ENCODE assay signal across 1 cellular context in genomic region chr10:121754667-121755066, GRCh38.
TF ChIP-seq lines count a peak whose summit lies in the region.

No MANE protein-coding gene starts in this region.

TF ChIP-seq in GM23338, 12 proteins besides CTCF, POLR2A, EP300 and RAD21 (continued from another document):
- TF ChIP-seq, protein P1, sequence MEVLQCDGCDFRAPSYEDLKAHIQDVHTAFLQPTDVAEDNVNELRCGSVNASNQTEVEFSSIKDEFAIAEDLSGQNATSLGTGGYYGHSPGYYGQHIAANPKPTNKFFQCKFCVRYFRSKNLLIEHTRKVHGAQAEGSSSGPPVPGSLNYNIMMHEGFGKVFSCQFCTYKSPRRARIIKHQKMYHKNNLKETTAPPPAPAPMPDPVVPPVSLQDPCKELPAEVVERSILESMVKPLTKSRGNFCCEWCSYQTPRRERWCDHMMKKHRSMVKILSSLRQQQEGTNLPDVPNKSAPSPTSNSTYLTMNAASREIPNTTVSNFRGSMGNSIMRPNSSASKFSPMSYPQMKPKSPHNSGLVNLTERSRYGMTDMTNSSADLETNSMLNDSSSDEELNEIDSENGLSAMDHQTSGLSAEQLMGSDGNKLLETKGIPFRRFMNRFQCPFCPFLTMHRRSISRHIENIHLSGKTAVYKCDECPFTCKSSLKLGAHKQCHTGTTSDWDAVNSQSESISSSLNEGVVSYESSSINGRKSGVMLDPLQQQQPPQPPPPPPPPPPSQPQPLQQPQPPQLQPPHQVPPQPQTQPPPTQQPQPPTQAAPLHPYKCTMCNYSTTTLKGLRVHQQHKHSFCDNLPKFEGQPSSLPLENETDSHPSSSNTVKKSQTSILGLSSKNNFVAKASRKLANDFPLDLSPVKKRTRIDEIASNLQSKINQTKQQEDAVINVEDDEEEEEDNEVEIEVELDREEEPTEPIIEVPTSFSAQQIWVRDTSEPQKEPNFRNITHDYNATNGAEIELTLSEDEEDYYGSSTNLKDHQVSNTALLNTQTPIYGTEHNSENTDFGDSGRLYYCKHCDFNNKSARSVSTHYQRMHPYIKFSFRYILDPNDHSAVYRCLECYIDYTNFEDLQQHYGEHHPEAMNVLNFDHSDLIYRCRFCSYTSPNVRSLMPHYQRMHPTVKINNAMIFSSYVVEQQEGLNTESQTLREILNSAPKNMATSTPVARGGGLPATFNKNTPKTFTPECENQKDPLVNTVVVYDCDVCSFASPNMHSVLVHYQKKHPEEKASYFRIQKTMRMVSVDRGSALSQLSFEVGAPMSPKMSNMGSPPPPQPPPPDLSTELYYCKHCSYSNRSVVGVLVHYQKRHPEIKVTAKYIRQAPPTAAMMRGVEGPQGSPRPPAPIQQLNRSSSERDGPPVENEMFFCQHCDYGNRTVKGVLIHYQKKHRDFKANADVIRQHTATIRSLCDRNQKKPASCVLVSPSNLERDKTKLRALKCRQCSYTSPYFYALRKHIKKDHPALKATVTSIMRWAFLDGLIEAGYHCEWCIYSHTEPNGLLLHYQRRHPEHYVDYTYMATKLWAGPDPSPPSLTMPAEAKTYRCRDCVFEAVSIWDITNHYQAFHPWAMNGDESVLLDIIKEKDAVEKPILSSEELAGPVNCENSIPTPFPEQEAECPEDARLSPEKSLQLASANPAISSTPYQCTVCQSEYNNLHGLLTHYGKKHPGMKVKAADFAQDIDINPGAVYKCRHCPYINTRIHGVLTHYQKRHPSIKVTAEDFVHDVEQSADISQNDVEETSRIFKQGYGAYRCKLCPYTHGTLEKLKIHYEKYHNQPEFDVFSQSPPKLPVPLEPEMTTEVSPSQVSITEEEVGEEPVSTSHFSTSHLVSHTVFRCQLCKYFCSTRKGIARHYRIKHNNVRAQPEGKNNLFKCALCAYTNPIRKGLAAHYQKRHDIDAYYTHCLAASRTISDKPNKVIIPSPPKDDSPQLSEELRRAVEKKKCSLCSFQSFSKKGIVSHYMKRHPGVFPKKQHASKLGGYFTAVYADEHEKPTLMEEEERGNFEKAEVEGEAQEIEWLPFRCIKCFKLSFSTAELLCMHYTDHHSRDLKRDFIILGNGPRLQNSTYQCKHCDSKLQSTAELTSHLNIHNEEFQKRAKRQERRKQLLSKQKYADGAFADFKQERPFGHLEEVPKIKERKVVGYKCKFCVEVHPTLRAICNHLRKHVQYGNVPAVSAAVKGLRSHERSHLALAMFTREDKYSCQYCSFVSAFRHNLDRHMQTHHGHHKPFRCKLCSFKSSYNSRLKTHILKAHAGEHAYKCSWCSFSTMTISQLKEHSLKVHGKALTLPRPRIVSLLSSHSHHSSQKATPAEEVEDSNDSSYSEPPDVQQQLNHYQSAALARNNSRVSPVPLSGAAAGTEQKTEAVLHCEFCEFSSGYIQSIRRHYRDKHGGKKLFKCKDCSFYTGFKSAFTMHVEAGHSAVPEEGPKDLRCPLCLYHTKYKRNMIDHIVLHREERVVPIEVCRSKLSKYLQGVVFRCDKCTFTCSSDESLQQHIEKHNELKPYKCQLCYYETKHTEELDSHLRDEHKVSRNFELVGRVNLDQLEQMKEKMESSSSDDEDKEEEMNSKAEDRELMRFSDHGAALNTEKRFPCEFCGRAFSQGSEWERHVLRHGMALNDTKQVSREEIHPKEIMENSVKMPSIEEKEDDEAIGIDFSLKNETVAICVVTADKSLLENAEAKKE (CRISPR knock-in tag; IDR thresholded peaks at IDR 0.05) = no peak
- TF ChIP-seq EZH2 (IDR thresholded peaks at IDR 0.05; ENCODE audit: low read depth, unreplicated experiment) (no peak), JUNB (IDR thresholded peaks at IDR 0.05; ENCODE audit: unreplicated experiment) (no peak)
TF ChIP-seq in GM23338: peak in this region for 0.
